Comparison of ENCODE assay signal across 29 cellular contexts in the genomic region with DNA sequence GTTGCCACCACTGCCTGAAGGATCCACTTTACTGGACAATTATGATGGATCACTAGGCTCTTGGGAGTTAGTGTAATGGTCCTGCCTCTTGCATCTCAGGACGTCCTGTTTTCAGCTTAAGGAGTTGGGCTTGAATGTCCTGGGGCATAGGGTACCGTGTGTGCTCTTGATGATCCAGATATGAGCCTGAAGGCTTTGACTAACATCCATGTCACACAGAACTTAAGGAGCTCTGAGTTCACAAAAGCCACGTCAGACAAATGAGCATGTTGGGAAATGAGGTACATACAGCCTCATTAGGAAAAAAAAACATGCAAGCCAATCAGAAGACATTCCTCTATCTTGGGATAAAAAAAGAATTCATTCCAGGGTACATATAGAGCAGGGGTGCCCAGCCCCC. TPM values are rescaled to one million over a fixed set of nuclear protein-coding genes. Genes with fewer than 3 reads are reported as not detected.
"Had no signal": no experiment of that assay in that cellular context is flagged by ENCODE, and none has a peak within 500 bp of the region (broad histone marks: within the 10 kb centered on the region; RNA-seq: fewer than 3 reads in every experiment).

No MANE protein-coding gene starts in this region.

- H3K36me3 ChIP-seq: ascending aorta, heart left ventricle, lower lobe of right lung, thyroid gland, upper lobe of left lung had no signal

- H3K79me2 ChIP-seq: parathyroid adenoma had no signal

- DNase-seq: activated CD4-positive, alpha-beta T cell treated with anti-CD3 and anti-CD28 coated beads for 48 hours; activated CD4-positive, alpha-beta T cell treated with anti-CD3 and anti-CD28 coated beads, Interleukin-2, amount 50 U/mL, for 48 hours; activated CD8-positive, alpha-beta memory T cell treated with anti-CD3 and anti-CD28 coated beads for 24 hours; activated effector memory CD4-positive, alpha-beta T cell treated with Interleukin-2 at 50 U/mL for 16 hours; activated naive CD4-positive, alpha-beta T cell treated with Interleukin-2 at 50 U/mL for 16 hours; cortex of kidney; effector memory CD8-positive, alpha-beta T cell; heart left ventricle; hypothalamus; kidney glomerular epithelial cell; lower lobe of right lung; naive thymus-derived CD4-positive, alpha-beta T cell; occipital lobe; psoas muscle; stimulated activated CD4-positive, alpha-beta T cell treated with anti-CD3 and anti-CD28 coated beads, Interleukin-1b, Interleukin-23, amount 100 ng/mL, for 48 hours; stimulated activated CD4-positive, alpha-beta T cell treated with anti-CD3 and anti-CD28 coated beads, Interleukin-4, amount 100 ng/mL, for 4 hours; stimulated activated CD8-positive, alpha-beta memory T cell treated with anti-CD3 and anti-CD28 coated beads, Interleukin-4, amount 100 ng/mL, for 48 hours; stimulated activated naive CD8-positive, alpha-beta T cell treated with anti-CD3 and anti-CD28 coated beads, Interleukin-15, amount 100 ng/mL, for 72 hours; substantia nigra; thyroid gland; upper lobe of left lung had no signal

- H3K9ac ChIP-seq: parathyroid adenoma had no signal

- H3K4me1 ChIP-seq: ascending aorta, heart left ventricle, lower lobe of right lung, parathyroid adenoma, psoas muscle, thyroid gland, upper lobe of left lung had no signal

- H3K4me3 ChIP-seq: ascending aorta, heart left ventricle, lower lobe of right lung, psoas muscle, smooth muscle cell, thyroid gland, upper lobe of left lung, vagina had no signal

- H3K4me2 ChIP-seq: smooth muscle cell had no signal

- H3K27me3 ChIP-seq: ascending aorta, thyroid gland, upper lobe of left lung, vagina had no signal

- H2AFZ ChIP-seq: parathyroid adenoma had no signal

- H3K9me3 ChIP-seq: ascending aorta, heart left ventricle, lower lobe of right lung, psoas muscle, thyroid gland, upper lobe of left lung, vagina had no signal

- H3K27ac ChIP-seq: ascending aorta, heart left ventricle, lower lobe of right lung, parathyroid adenoma, psoas muscle, thyroid gland, upper lobe of left lung, vagina, VCaP had no signal

- ATAC-seq: activated CD4-positive, CD25-positive, alpha-beta regulatory T cell treated with anti-CD3 and anti-CD28 coated beads, Interleukin-2, amount 50 U/mL, for 24 hours; effector memory CD8-positive, alpha-beta T cell; esophagus mucosa; heart left ventricle; naive thymus-derived CD4-positive, alpha-beta T cell; psoas muscle; stimulated activated memory B cell treated with anti-CD40 and anti-IgM and Interleukin-4, amounts not matched to agents 10 μg/mL and 1 μg/mL and 100 μg/mL, for 72 hours; stimulated activated naive CD8-positive, alpha-beta T cell treated with anti-CD3 and anti-CD28 coated beads, Interleukin-15, amount 100 ng/mL, for 72 hours had no signal

RNA-seq across cellular contexts. Expression of a gene that starts 40.8 kb away (rescaled TPM):
- polyA plus RNA-seq: naive thymus-derived CD4-positive, alpha-beta T cell had no signal
